Comparison of ENCODE assay signal across 9 cellular contexts in the genomic region with DNA sequence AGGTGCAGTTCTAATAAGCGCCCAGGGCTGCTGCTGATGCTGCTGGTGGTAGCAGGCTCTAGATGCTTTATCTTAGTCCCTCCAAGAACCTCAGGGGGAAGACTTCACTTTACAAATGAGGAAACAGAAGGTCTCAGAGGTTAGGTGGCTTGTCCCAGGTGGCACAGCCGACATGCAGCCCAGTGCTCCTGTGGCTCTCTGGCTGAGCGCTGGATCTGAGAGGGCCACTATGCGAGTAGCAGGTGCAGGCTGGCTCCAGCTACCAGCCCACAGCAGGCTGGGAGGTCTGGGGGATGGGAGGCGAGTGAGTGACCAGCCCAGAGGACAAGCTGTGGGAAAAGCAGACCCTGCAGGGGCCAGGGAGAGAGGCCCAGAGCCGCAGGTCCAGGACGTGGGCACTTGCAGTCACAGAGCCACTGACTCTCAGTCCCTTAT. TPM values are rescaled to one million over a fixed set of nuclear protein-coding genes. Genes with fewer than 3 reads are reported as not detected.
A peak's percentile ranks its signal among the peaks of the same experiment; 100 is the strongest.
DNase-seq lines count a peak whose midpoint lies in the region; ATAC-seq and TF ChIP-seq lines count a peak whose summit lies in the region.
"Had no signal": no experiment of that assay in that cellular context is flagged by ENCODE, and none has a peak within 500 bp of the region (broad histone marks: within the 10 kb centered on the region; RNA-seq: fewer than 3 reads in every experiment).

No MANE protein-coding gene starts in this region.

- H3K36me3 Mint-ChIP-seq in activated naive CD4-positive, alpha-beta T cell treated with anti-CD3 and anti-CD28 coated beads, Interleukin-2, amount 50 U/mL, for 24 hours, result no peaks in the 10 kb centered on the region
- no peaks in the 10 kb centered on the region for H3K36me3 Mint-ChIP-seq in natural killer cell

- peak overlapping the region; percentile 71 for H3K4me3 Mint-ChIP-seq in activated naive CD4-positive, alpha-beta T cell treated with anti-CD3 and anti-CD28 coated beads, Interleukin-2, amount 50 U/mL, for 24 hours
- H3K4me3 Mint-ChIP-seq in natural killer cell, result peak overlapping the region; percentile 95

- H3K4me1 Mint-ChIP-seq in activated naive CD4-positive, alpha-beta T cell treated with anti-CD3 and anti-CD28 coated beads, Interleukin-2, amount 50 U/mL, for 24 hours, result peaks cover 92% of the 10 kb centered on the region
- H3K4me1 Mint-ChIP-seq in natural killer cell, result peaks cover 48 to 59% of the 10 kb centered on the region in 2 donors

- ATAC-seq in HG02678 (IDR thresholded peaks at IDR 0.05; ENCODE audit: unreplicated experiment) (peak; percentile 17), natural killer cell (no peak), HG02938 (IDR thresholded peaks at IDR 0.05; ENCODE audit: unreplicated experiment) (no peak)

- H3K27me3 Mint-ChIP-seq in activated naive CD4-positive, alpha-beta T cell treated with anti-CD3 and anti-CD28 coated beads, Interleukin-2, amount 50 U/mL, for 24 hours, result no peaks in the 10 kb centered on the region
- H3K27me3 Mint-ChIP-seq in natural killer cell (ENCODE audit: low read depth in 2 of 2), result no peaks in the 10 kb centered on the region

- no peak for TF ChIP-seq CTCF in natural killer cell (IDR thresholded peaks at IDR 0.05)

- DNase-seq in GDM1 (lab: John Stamatoyannopoulos, UW), result peak; percentile 25
- DNase-seq in natural killer cell, result no peak
- DNase-seq in NCI-H446 treated with DMSO at 0.1 percent for 48 hours (lab: John Stamatoyannopoulos, UW), result no peak
- no peak for DNase-seq in NCI-H345 treated with DMSO at 0.1 percent for 48 hours (lab: John Stamatoyannopoulos, UW; ENCODE audit: unreplicated experiment)
- DNase-seq in HUDEP-2 (lab: John Stamatoyannopoulos, UW; ENCODE audit: unreplicated experiment in 76 of 76), result no peak
- DNase-seq: NCI-H526 treated with DMSO at 0.1 percent for 48 hours had no signal

- no peaks in the 10 kb centered on the region for H3K9me3 Mint-ChIP-seq in activated naive CD4-positive, alpha-beta T cell treated with anti-CD3 and anti-CD28 coated beads, Interleukin-2, amount 50 U/mL, for 24 hours
- no peaks in the 10 kb centered on the region for H3K9me3 Mint-ChIP-seq in natural killer cell

- intact Hi-C loops in natural killer cell (cut with micrococcal nuclease), result loop anchor here (5.0 kb wide), 1 partner anchor 305 kb away; the partner anchor contains the start of gene PCNA

- peak overlapping the region; percentile 99 for H3K27ac Mint-ChIP-seq in activated naive CD4-positive, alpha-beta T cell treated with anti-CD3 and anti-CD28 coated beads, Interleukin-2, amount 50 U/mL, for 24 hours
- peak overlapping the region; percentile 99 to 100 for H3K27ac Mint-ChIP-seq in natural killer cell

RNA-seq across cellular contexts. Expression of gene RASSF2, which starts 10.8 kb away (rescaled TPM):
- total RNA-seq in natural killer cell, result 10 to 100 TPM; 14.1 to 39.0 (median 16.3) TPM
